Comparison of ENCODE assay signal across 9 cellular contexts in genomic region chr1:33348676-33349080, GRCh38. TPM values are rescaled to one million over a fixed set of nuclear protein-coding genes. Genes with fewer than 3 reads are reported as not detected.
DNase-seq lines count a peak whose midpoint lies in the region; ATAC-seq and TF ChIP-seq lines count a peak whose summit lies in the region.
"Had no signal": no experiment of that assay in that cellular context is flagged by ENCODE, and none has a peak within 500 bp of the region (broad histone marks: within the 10 kb centered on the region; RNA-seq: fewer than 3 reads in every experiment).

No MANE protein-coding gene starts in this region.

- H4K20me1 ChIP-seq in HCT116 (ENCODE audit: insufficient read depth) (no peaks in the 10 kb centered on the region), neural progenitor cell (ENCODE audit: low read depth) (peaks cover 57% of the 10 kb centered on the region)

- BruUV-seq in HCT116 (replicated peaks; lab: Mats Ljungman, UMichigan) = no TSS peak

- H3K27ac Mint-ChIP-seq in neural progenitor cell = peak overlapping the region; percentile 15

- peak overlapping the region; percentile 76 for H3K9ac ChIP-seq in HCT116 (ENCODE audit: low read length)
- peak overlapping the region; percentile 33 for H3K9ac ChIP-seq in neural progenitor cell

- H3K4me1 Mint-ChIP-seq in neural progenitor cell = peaks cover 71% of the 10 kb centered on the region

- peaks cover 14 to 22% of the 10 kb centered on the region in 2 experiments for H3K36me3 ChIP-seq in HCT116 (ENCODE audit: control insufficient read depth in 1 of 2, insufficient read depth in 2 of 2, low read length in 2 of 2)
- H3K36me3 ChIP-seq in neural progenitor cell = no peaks in the 10 kb centered on the region

- POLR2A ChIA-PET in HCT116 (lab: Charles Lee) = no interaction called here

- H3K4me1 ChIP-seq in HCT116 (ENCODE audit: control insufficient read depth in 1 of 2, insufficient read depth in 2 of 2, low read length in 2 of 2) = peaks cover 25 to 54% of the 10 kb centered on the region in 2 experiments
- peaks cover 59% of the 10 kb centered on the region for H3K4me1 ChIP-seq in neural progenitor cell

- H3K36me3 Mint-ChIP-seq in neural progenitor cell = peaks cover 25% of the 10 kb centered on the region

- H3K4me2 ChIP-seq in HCT116 (ENCODE audit: low read length) = peak overlapping the region; percentile 90
- peak overlapping the region; percentile 95 for H3K4me2 ChIP-seq in neural progenitor cell

- ATAC-seq in HCT116 (no peak), GM18520 (IDR thresholded peaks at IDR 0.05; ENCODE audit: unreplicated experiment) (no peak), omental fat pad (ENCODE audit: low FRiP score) (no peak)

- no peak for TF ChIP-seq POLR2A in HCT116 (IDR thresholded peaks at IDR 0.05; ENCODE audit: borderline replicate concordance, extremely low read depth, insufficient read depth, insufficient read length)

- H3K4me3 Mint-ChIP-seq in neural progenitor cell = peak overlapping the region; percentile 92

- H3K27ac ChIP-seq in HCT116 (ENCODE audit: low read depth, low read length) (peak overlapping the region; percentile 85), neural progenitor cell (no peak overlapping the region)

- TF ChIP-seq RAD21 in HCT116 (IDR thresholded peaks at IDR 0.05; ENCODE audit: low read depth) = no peak

- intact Hi-C loops in HCT116 (cut with micrococcal nuclease) = loop anchor here (10.0 kb wide), 1 partner anchor 224 kb away; no protein-coding TSS in a partner anchor

- CTCF ChIA-PET in HCT116 (lab: Charles Lee) = interaction anchor here (1.1 kb wide), 1 partner anchor 53 kb away, joined by 3 read pairs; no protein-coding TSS in a partner anchor

- H3K4me3 ChIP-seq in HCT116 (replicated peaks in 1 of 2; ENCODE audit: low read depth in 1 of 2, low read length in 2 of 2) = peak overlapping the region; percentile 69 to 81
- peak overlapping the region; percentile 87 for H3K4me3 ChIP-seq in WI38 (ENCODE audit: low read depth, low read length)
- peak overlapping the region; percentile 75 for H3K4me3 ChIP-seq in epithelial cell of proximal tubule (ENCODE audit: low read depth, low read length)
- H3K4me3 ChIP-seq in neural progenitor cell = peak overlapping the region; percentile 66

- no peaks in the 10 kb centered on the region for H3K9me3 ChIP-seq in HCT116 (ENCODE audit: control insufficient read depth in 1 of 2, insufficient read depth in 1 of 2, low read depth in 1 of 2, low read length in 2 of 2)
- H3K9me3 ChIP-seq in neural progenitor cell (ENCODE audit: low read depth) = no peaks in the 10 kb centered on the region

- no peak overlapping the region for H2AFZ ChIP-seq in HCT116 (ENCODE audit: low read depth, low read length, poor library complexity, severe bottlenecking)
- H2AFZ ChIP-seq in neural progenitor cell (replicated peaks) = no peak overlapping the region

- H3F3A ChIP-seq in neural progenitor cell (ENCODE audit: low read depth) = peaks cover 36% of the 10 kb centered on the region

- H3K9me2 ChIP-seq in HCT116 (ENCODE audit: insufficient read depth) = no peaks in the 10 kb centered on the region

- no peak for TF ChIP-seq CTCF in HCT116 (IDR thresholded peaks at IDR 0.05 in 2 of 3, conservative IDR thresholded peaks at IDR 0.05 in 1 of 3; ENCODE audit: borderline replicate concordance in 1 of 3, insufficient read depth in 1 of 3, low read depth in 2 of 3, low read length in 2 of 3)
- no peak for TF ChIP-seq CTCF in WI38 (IDR thresholded peaks at IDR 0.05; ENCODE audit: low read depth, low read length)
- no peak for TF ChIP-seq CTCF in epithelial cell of proximal tubule (conservative IDR thresholded peaks at IDR 0.05; ENCODE audit: low read depth, low read length)
- TF ChIP-seq CTCF in neural progenitor cell (IDR thresholded peaks at IDR 0.05) = no peak
- TF ChIP-seq CTCF in omental fat pad (IDR thresholded peaks at IDR 0.05) = no peak

- RAD21 ChIA-PET in HCT116 (lab: Charles Lee; ENCODE audit: low non-redundant PET in 1 of 2, low total read pairs in 2 of 2, uncharacterized antibody in 2 of 2, unreplicated experiment in 2 of 2) = no interaction called here

- H3K27me3 ChIP-seq in HCT116 (ENCODE audit: insufficient read depth, low read length) (no peaks in the 10 kb centered on the region), neural progenitor cell (peaks cover 28% of the 10 kb centered on the region)

- peaks cover 2% of the 10 kb centered on the region for H3K27me3 Mint-ChIP-seq in neural progenitor cell (ENCODE audit: insufficient read depth, low read depth)

- no peaks in the 10 kb centered on the region for H3K9me3 Mint-ChIP-seq in neural progenitor cell

- DNase-seq in HCT116 (ENCODE audit: low read depth, low spot score) (no peak), epithelial cell of proximal tubule (ENCODE audit: low read depth) (no peak), neural progenitor cell (ENCODE audit: low spot score) (no peak), hepatic stellate cell (ENCODE audit: low spot score) (no peak), HuH-7.5 (ENCODE audit: low spot score) (no peak), omental fat pad (ENCODE audit: low spot score) (no peak)

- H3K79me2 ChIP-seq in HCT116 (ENCODE audit: insufficient read depth, low read length) = peaks cover 59% of the 10 kb centered on the region
- H3K79me2 ChIP-seq in neural progenitor cell (ENCODE audit: low read depth) = peaks cover 58% of the 10 kb centered on the region

TF ChIP-seq in HCT116, 20 proteins besides CTCF, POLR2A, EP300 and RAD21:
- TF ChIP-seq SP1 (IDR thresholded peaks at IDR 0.05; ENCODE audit: low read depth) (no peak), ATF3 (IDR thresholded peaks at IDR 0.05) (no peak), EZH2 (IDR thresholded peaks at IDR 0.05) (no peak), JUND (IDR thresholded peaks at IDR 0.05) (no peak), TCF7L2 (IDR thresholded peaks at IDR 0.05; ENCODE audit: borderline replicate concordance, extremely low read depth, insufficient read depth, insufficient read length) (peak; percentile 60), POLR2AphosphoS5 (IDR thresholded peaks at IDR 0.05; ENCODE audit: low read depth, low read length) (0 out of 2 replicates have a peak, but pooled peaks have one; percentile 18), ZNF274 (IDR thresholded peaks at IDR 0.05; ENCODE audit: low read depth, low read length) (no peak), EZH2phosphoT487 (IDR thresholded peaks at IDR 0.05; ENCODE audit: borderline replicate concordance) (no peak), MAX (IDR thresholded peaks at IDR 0.05) (0 out of 2 replicates have a peak, but pooled peaks have one; percentile 21), FOSL1 (IDR thresholded peaks at IDR 0.05; ENCODE audit: low read depth) (no peak)

RNA-seq across cellular contexts. Expression of gene A3GALT2, which starts 27.8 kb away (rescaled TPM):
- not detected for total RNA-seq in HCT116 (2021; ENCODE audit: unreplicated experiment)
- polyA plus RNA-seq in HCT116 (2012) = not detected in 2 replicates
- not detected in 2 replicates for total RNA-seq in epithelial cell of proximal tubule
- total RNA-seq in neural progenitor cell (ENCODE audit: low replicate concordance) = not detected in 2 replicates
- not detected for total RNA-seq in omental fat pad
- total RNA-seq: activated CD8-positive, alpha-beta memory T cell treated with anti-CD3 and anti-CD28 coated beads for 36 hours had no signal
